ENCODE assay signal across 8 cellular contexts in genomic region chr19:49983645-49984229, GRCh38. TPM values are rescaled to one million over a fixed set of nuclear protein-coding genes. Genes with fewer than 3 reads are reported as not detected.
DNase-seq lines count a peak whose midpoint lies in the region; ATAC-seq and TF ChIP-seq lines count a peak whose summit lies in the region.

No MANE protein-coding gene starts in this region.

- H3K27me3 ChIP-seq in AG04450 (ENCODE audit: control insufficient read depth, insufficient read depth, low read length) (no peaks in the 10 kb centered on the region), GM23248 (replicated peaks; ENCODE audit: insufficient read depth) (no peaks in the 10 kb centered on the region)

- H3K4me3 Mint-ChIP-seq in activated CD8-positive, alpha-beta T cell treated with anti-CD3 and anti-CD28 coated beads, Interleukin-2, amount 10 ng/mL, durations not matched to agents 7 days and 5 days = no peak overlapping the region
- no peak overlapping the region for H3K4me3 Mint-ChIP-seq in endothelial cell (ENCODE audit: unreplicated experiment)
- H3K4me3 Mint-ChIP-seq in naive thymus-derived CD8-positive, alpha-beta T cell = no peak overlapping the region

- DNase-seq in AG04450 (ENCODE audit: low read depth, low spot score) (no peak), GM23248 (peak; percentile 55), NCI-H774 (lab: John Stamatoyannopoulos, UW) (peak; percentile 44), endothelial cell (ENCODE audit: low spot score) (peak; percentile 50)
- DNase-seq in activated CD8-positive, alpha-beta T cell treated with anti-CD3 and anti-CD28 coated beads, Interleukin-2, amount 10 ng/mL, durations not matched to agents 7 days and 5 days = peak; percentile 83
- peak; percentile 52 to 87 (median 72) for DNase-seq in naive thymus-derived CD8-positive, alpha-beta T cell
- DNase-seq in stimulated activated naive CD4-positive, alpha-beta T cell treated with Interleukin-2 at 50 U/mL for 16 hours (lab: John Stamatoyannopoulos, UW) = peak; percentile 73

- no peaks in the 10 kb centered on the region for H3K4me1 Mint-ChIP-seq in activated CD8-positive, alpha-beta T cell treated with anti-CD3 and anti-CD28 coated beads, Interleukin-2, amount 10 ng/mL, durations not matched to agents 7 days and 5 days (ENCODE audit: low read depth)
- H3K4me1 Mint-ChIP-seq in endothelial cell (ENCODE audit: unreplicated experiment) = no peaks in the 10 kb centered on the region
- peaks cover 0 to 6% (median 2%) of the 10 kb centered on the region in 4 donors for H3K4me1 Mint-ChIP-seq in naive thymus-derived CD8-positive, alpha-beta T cell

- in situ Hi-C loops in GM23248 (cut with MboI) = no loop called here

- no peak overlapping the region for H3K4me3 ChIP-seq in AG04450 (ENCODE audit: low read depth, low read length)
- no peak overlapping the region for H3K4me3 ChIP-seq in GM23248

- H3K36me3 ChIP-seq in GM23248 (ENCODE audit: low read depth) = 0 out of 2 replicates have a peak, but pooled peaks cover 4% of the 10 kb centered on the region

- no peaks in the 10 kb centered on the region for H3K4me1 ChIP-seq in GM23248 (ENCODE audit: insufficient read depth)

- H2AFZ ChIP-seq in GM23248 = no peak overlapping the region

- peaks cover 25% of the 10 kb centered on the region for H3K36me3 Mint-ChIP-seq in activated CD8-positive, alpha-beta T cell treated with anti-CD3 and anti-CD28 coated beads, Interleukin-2, amount 10 ng/mL, durations not matched to agents 7 days and 5 days (ENCODE audit: low read depth)
- peaks cover 31% of the 10 kb centered on the region for H3K36me3 Mint-ChIP-seq in endothelial cell (ENCODE audit: low read depth, unreplicated experiment)
- peaks cover 0 to 51% (median 13%) of the 10 kb centered on the region in 3 donors for H3K36me3 Mint-ChIP-seq in naive thymus-derived CD8-positive, alpha-beta T cell

- H3K9ac ChIP-seq in GM23248 = no peak overlapping the region

- H3K4me2 ChIP-seq in GM23248 (ENCODE audit: unreplicated experiment) = no peak overlapping the region

- H3K27me3 Mint-ChIP-seq in activated CD8-positive, alpha-beta T cell treated with anti-CD3 and anti-CD28 coated beads, Interleukin-2, amount 10 ng/mL, durations not matched to agents 7 days and 5 days (ENCODE audit: low read depth) = no peaks in the 10 kb centered on the region
- H3K27me3 Mint-ChIP-seq in endothelial cell (ENCODE audit: unreplicated experiment) = peaks cover 8% of the 10 kb centered on the region
- no peaks in the 10 kb centered on the region for H3K27me3 Mint-ChIP-seq in naive thymus-derived CD8-positive, alpha-beta T cell

- POLR2A ChIA-PET in AG04450 (lab: Yijun Ruan, JAX) = no interaction called here
- POLR2A ChIA-PET in activated CD8-positive, alpha-beta T cell treated with anti-CD3 and anti-CD28 coated beads, Interleukin-2, amount 10 ng/mL, durations not matched to agents 7 days and 5 days (lab: Charles Lee) = no interaction called here
- POLR2A ChIA-PET in naive thymus-derived CD8-positive, alpha-beta T cell (lab: Charles Lee) = interaction anchor here (1.1 to 1.5 kb wide), 2 partner anchors 45 to 54 kb away, joined by 3 to 9 read pairs; partner anchors contain the start of genes ATF5 and NUP62

- ATAC-seq in activated CD8-positive, alpha-beta T cell treated with anti-CD3 and anti-CD28 coated beads, Interleukin-2, amount 10 ng/mL, durations not matched to agents 7 days and 5 days = peak; percentile 63
- peak; percentile 78 for ATAC-seq in naive thymus-derived CD8-positive, alpha-beta T cell
- ATAC-seq in HG02852 (IDR thresholded peaks at IDR 0.05; ENCODE audit: unreplicated experiment) = no peak

- H3K27ac ChIP-seq in AG04450 (ENCODE audit: low read depth, low read length) (no peak overlapping the region), GM23248 (no peak overlapping the region)

- no peaks in the 10 kb centered on the region for H3K79me2 ChIP-seq in GM23248 (ENCODE audit: insufficient read depth)

- 32 to 37% methylated on average over 10 of the region's 10 CpGs for WGBS in GM23248 (ENCODE audit: low coverage in 1 of 2, low lambda C conversion rate in 2 of 2, missing lambda C conversion rate in 2 of 2), 2 experiments

- H3K9me3 ChIP-seq in AG04450 (ENCODE audit: control insufficient read depth, insufficient read depth, low read length) (no peaks in the 10 kb centered on the region; the same call in 1 of the 2 replicates), GM23248 (ENCODE audit: low read depth) (no peaks in the 10 kb centered on the region)

- CTCF ChIA-PET in AG04450 (lab: Charles Lee) = interaction anchor here (1.0 to 1.4 kb wide), 4 partner anchors 30 to 152 kb away, joined by 3 to 6 read pairs (median 6); no protein-coding TSS in a partner anchor
- CTCF ChIA-PET in activated CD8-positive, alpha-beta T cell treated with anti-CD3 and anti-CD28 coated beads, Interleukin-2, amount 10 ng/mL, durations not matched to agents 7 days and 5 days (lab: Charles Lee) = interaction anchor here (1.3 to 5.0 kb wide), 4 partner anchors 9 to 55 kb away, joined by 3 to 40 read pairs (median 8); partner anchors contain the start of gene ATF5

- no peaks in the 10 kb centered on the region for H3K9me3 Mint-ChIP-seq in activated CD8-positive, alpha-beta T cell treated with anti-CD3 and anti-CD28 coated beads, Interleukin-2, amount 10 ng/mL, durations not matched to agents 7 days and 5 days (ENCODE audit: insufficient read depth)
- peaks cover 4% of the 10 kb centered on the region for H3K9me3 Mint-ChIP-seq in endothelial cell (ENCODE audit: unreplicated experiment)
- peaks cover 0 to 4% (median 0%) of the 10 kb centered on the region in 9 donors for H3K9me3 Mint-ChIP-seq in naive thymus-derived CD8-positive, alpha-beta T cell

- no peak overlapping the region for H3K27ac Mint-ChIP-seq in activated CD8-positive, alpha-beta T cell treated with anti-CD3 and anti-CD28 coated beads, Interleukin-2, amount 10 ng/mL, durations not matched to agents 7 days and 5 days
- H3K27ac Mint-ChIP-seq in endothelial cell (ENCODE audit: unreplicated experiment) = peak overlapping the region; percentile 50
- peak overlapping the region in 1 of 10 donors; percentile 21 for H3K27ac Mint-ChIP-seq in naive thymus-derived CD8-positive, alpha-beta T cell

- no peaks in the 10 kb centered on the region for H3K9me2 ChIP-seq in GM23248 (ENCODE audit: insufficient read depth)

- TF ChIP-seq CTCF in AG04450 (IDR thresholded peaks at IDR 0.05; ENCODE audit: low read depth, low read length) (peak; percentile 80), endothelial cell (IDR thresholded peaks at IDR 0.05; ENCODE audit: unreplicated experiment) (peak; percentile 85)

- no peaks in the 10 kb centered on the region; the same call in 1 of the 2 replicates for H4K20me1 ChIP-seq in GM23248 (ENCODE audit: insufficient read depth)

- H3F3A ChIP-seq in GM23248 (ENCODE audit: insufficient read depth) = peaks cover 6% of the 10 kb centered on the region; the same call in 1 of the 2 replicates

RNA-seq across cellular contexts. Expression of gene SIGLEC11, which starts 22.8 kb away (rescaled TPM):
- polyA plus RNA-seq in AG04450 (2011; rRNA removed) (not detected in 2 replicates), GM23248 (2016; fragmentation: Nextera tagmentation; extraction: Ambion mirVana) (not detected in 2 replicates)
- not detected in 2 replicates for polyA minus RNA-seq in AG04450 (2011; rRNA and poly(A)+ RNA removed)
- total RNA-seq in GM23248 (2014; rRNA removed; shearing (Covaris generic)) = not detected in 2 replicates
- not detected for total RNA-seq in activated CD8-positive, alpha-beta T cell treated with anti-CD3 and anti-CD28 coated beads, Interleukin-2, amount 10 ng/mL, durations not matched to agents 7 days and 5 days
- total RNA-seq in endothelial cell (ENCODE audit: unreplicated experiment) = not detected
- not detected for total RNA-seq in naive thymus-derived CD8-positive, alpha-beta T cell
- polyA plus RNA-seq in naive thymus-derived CD8-positive, alpha-beta T cell = not detected

RNA-seq across cellular contexts. Expression of gene VRK3, which starts 41.4 kb away (rescaled TPM):
- polyA plus RNA-seq in AG04450 (2011; rRNA removed) (22.5 and 24.7 TPM in 2 replicates), GM23248 (2016; fragmentation: Nextera tagmentation; extraction: Ambion mirVana) (30.8 and 32.2 TPM in 2 replicates)
- polyA minus RNA-seq in AG04450 (2011; rRNA and poly(A)+ RNA removed) = 19.8 and 20.5 TPM in 2 replicates
- 25.4 and 45.6 TPM in 2 replicates for total RNA-seq in GM23248 (2014; rRNA removed; shearing (Covaris generic))
- 10 to 100 TPM; 67.7 to 74.8 TPM for total RNA-seq in activated CD8-positive, alpha-beta T cell treated with anti-CD3 and anti-CD28 coated beads, Interleukin-2, amount 10 ng/mL, durations not matched to agents 7 days and 5 days
- total RNA-seq in endothelial cell (ENCODE audit: unreplicated experiment) = 51.2 TPM
- 100 to 1,000 TPM in 1 of 2 experiments, 10 to 100 TPM in 1; 92.8 to 106 TPM for total RNA-seq in naive thymus-derived CD8-positive, alpha-beta T cell
- polyA plus RNA-seq in naive thymus-derived CD8-positive, alpha-beta T cell = 10 to 100 TPM; 73.4 to 91.8 (median 81.2) TPM

RNA-seq across cellular contexts. Expression of gene ZNF473, which starts 42.1 kb away (rescaled TPM):
- polyA plus RNA-seq in AG04450 (2011; rRNA removed) (6.2 and 6.5 TPM in 2 replicates), GM23248 (2016; fragmentation: Nextera tagmentation; extraction: Ambion mirVana) (4.5 and 5.0 TPM in 2 replicates)
- 10.3 TPM in 2 replicates for polyA minus RNA-seq in AG04450 (2011; rRNA and poly(A)+ RNA removed)
- total RNA-seq in GM23248 (2014; rRNA removed; shearing (Covaris generic)) = 6.6 and 12.5 TPM in 2 replicates
- total RNA-seq in activated CD8-positive, alpha-beta T cell treated with anti-CD3 and anti-CD28 coated beads, Interleukin-2, amount 10 ng/mL, durations not matched to agents 7 days and 5 days = 1 to 10 TPM; 8.3 to 9.0 TPM
- total RNA-seq in endothelial cell (ENCODE audit: unreplicated experiment) = 10.9 TPM
- 10 to 100 TPM in 1 of 2 experiments, 1 to 10 TPM in 1; 9.8 to 11.1 TPM for total RNA-seq in naive thymus-derived CD8-positive, alpha-beta T cell
- polyA plus RNA-seq in naive thymus-derived CD8-positive, alpha-beta T cell = 1 to 10 TPM; 3.6 to 7.0 (median 3.7) TPM

RNA-seq across cellular contexts. Expression of gene NUP62, which starts 54.4 kb away (rescaled TPM):
- polyA plus RNA-seq in AG04450 (2011; rRNA removed) (12.4 and 16.9 TPM in 2 replicates), GM23248 (2016; fragmentation: Nextera tagmentation; extraction: Ambion mirVana) (38.4 and 38.5 TPM in 2 replicates)
- polyA minus RNA-seq in AG04450 (2011; rRNA and poly(A)+ RNA removed) = 16.6 and 18.1 TPM in 2 replicates
- total RNA-seq in GM23248 (2014; rRNA removed; shearing (Covaris generic)) = 35.1 and 41.6 TPM in 2 replicates
- total RNA-seq in activated CD8-positive, alpha-beta T cell treated with anti-CD3 and anti-CD28 coated beads, Interleukin-2, amount 10 ng/mL, durations not matched to agents 7 days and 5 days = 100 to 1,000 TPM; 116 to 122 TPM
- total RNA-seq in endothelial cell (ENCODE audit: unreplicated experiment) = 60.9 TPM
- total RNA-seq in naive thymus-derived CD8-positive, alpha-beta T cell = 10 to 100 TPM; 53.9 to 61.4 TPM
- polyA plus RNA-seq in naive thymus-derived CD8-positive, alpha-beta T cell = 10 to 100 TPM; 38.5 to 54.5 (median 49.1) TPM

RNA-seq across cellular contexts. Expression of gene ATF5, which starts 54.7 kb away (rescaled TPM):
- polyA plus RNA-seq in AG04450 (2011; rRNA removed) (6.3 and 6.8 TPM in 2 replicates), GM23248 (2016; fragmentation: Nextera tagmentation; extraction: Ambion mirVana) (8.0 and 8.9 TPM in 2 replicates)
- polyA minus RNA-seq in AG04450 (2011; rRNA and poly(A)+ RNA removed) = 2.4 and 2.5 TPM in 2 replicates
- 8.9 and 19.1 TPM in 2 replicates for total RNA-seq in GM23248 (2014; rRNA removed; shearing (Covaris generic))
- total RNA-seq in activated CD8-positive, alpha-beta T cell treated with anti-CD3 and anti-CD28 coated beads, Interleukin-2, amount 10 ng/mL, durations not matched to agents 7 days and 5 days = 1 to 10 TPM; 7.1 to 9.3 TPM
- 15.8 TPM for total RNA-seq in endothelial cell (ENCODE audit: unreplicated experiment)
- total RNA-seq in naive thymus-derived CD8-positive, alpha-beta T cell = 1 to 10 TPM; 8.4 to 9.2 TPM
- under 1 TPM; 0.71 to 0.97 (median 0.84) TPM for polyA plus RNA-seq in naive thymus-derived CD8-positive, alpha-beta T cell
